9 cellular contexts compared by ENCODE assay signal in genomic region chr18:63421514-63421913, GRCh38. TPM values are rescaled to one million over a fixed set of nuclear protein-coding genes. Genes with fewer than 3 reads are reported as not detected.
DNase-seq lines count a peak whose midpoint lies in the region; ATAC-seq and TF ChIP-seq lines count a peak whose summit lies in the region.
"Had no signal": no experiment of that assay in that cellular context is flagged by ENCODE, and none has a peak within 500 bp of the region (broad histone marks: within the 10 kb centered on the region; RNA-seq: fewer than 3 reads in every experiment).

No MANE protein-coding gene starts in this region.

- no peak for ATAC-seq in GM19452 (IDR thresholded peaks at IDR 0.05; ENCODE audit: unreplicated experiment)
- no peak for ATAC-seq in GM19023 (IDR thresholded peaks at IDR 0.05; ENCODE audit: unreplicated experiment)

- no peaks in the 10 kb centered on the region for H3K36me3 ChIP-seq in SJCRH30
- no peaks in the 10 kb centered on the region for H3K36me3 ChIP-seq in fibroblast of lung (ENCODE audit: control insufficient read depth, insufficient read depth, low read length)

- TF ChIP-seq CTCF in GM12865 (IDR thresholded peaks at IDR 0.05; ENCODE audit: insufficient read depth, low read depth, low read length, missing control alignments) (no peak), fibroblast of lung (conservative IDR thresholded peaks at IDR 0.05 in 1 of 2, IDR thresholded peaks at IDR 0.05 in 1 of 2; ENCODE audit: low read depth in 1 of 2, low read length in 2 of 2) (no peak), retinal pigment epithelial cell (conservative IDR thresholded peaks at IDR 0.05; ENCODE audit: low read depth, low read length) (no peak)

- H3K4me2 ChIP-seq in fibroblast of lung (ENCODE audit: extremely low read depth, insufficient read depth, low read length) = peak overlapping the region; percentile 93

- H2AFZ ChIP-seq in fibroblast of lung (ENCODE audit: low read length) = no peak overlapping the region

- DNase-seq in GM12865 (ENCODE audit: low read depth) = peak; percentile 14
- no peak for DNase-seq in SJCRH30
- peak in 1 of 2 donors; percentile 24 for DNase-seq in fibroblast of lung (ENCODE audit: low read depth in 2 of 2)
- DNase-seq in retinal pigment epithelial cell (ENCODE audit: low read depth) = no peak
- DNase-seq in amygdala (lab: John Stamatoyannopoulos, UW) = no peak
- DNase-seq in activated gamma-delta T cell treated with Interleukin-2 at 50 U/mL for 16 hours = no peak
- DNase-seq: NCI-H2029 had no signal

- H3K4me3 ChIP-seq in GM12865 (ENCODE audit: low read depth, low read length) (peak overlapping the region; percentile 92), SJCRH30 (peak overlapping the region; percentile 89), fibroblast of lung (replicated peaks in 1 of 4; ENCODE audit: control extremely low read depth in 1 of 4, insufficient read depth in 1 of 4, low read depth in 3 of 4, low read length in 4 of 4) (peak overlapping the region; percentile 65 to 100 (median 92)), retinal pigment epithelial cell (ENCODE audit: low read length) (peak overlapping the region; percentile 91)

- peaks cover 54% of the 10 kb centered on the region for H3K79me2 ChIP-seq in fibroblast of lung (ENCODE audit: control insufficient read depth, insufficient read depth, low read length)

- peak overlapping the region; percentile 73 for H3K9ac ChIP-seq in fibroblast of lung (ENCODE audit: insufficient read depth, low read length)

- peaks cover 3% of the 10 kb centered on the region for H4K20me1 ChIP-seq in fibroblast of lung (ENCODE audit: control insufficient read depth, extremely low read depth, insufficient read depth, low read length)

- no peaks in the 10 kb centered on the region for H3K27me3 ChIP-seq in SJCRH30
- H3K27me3 ChIP-seq in fibroblast of lung (ENCODE audit: control insufficient read depth, insufficient read depth, low read length) = no peaks in the 10 kb centered on the region

- no peaks in the 10 kb centered on the region for H3K9me3 ChIP-seq in SJCRH30 (replicated peaks)
- no peaks in the 10 kb centered on the region for H3K9me3 ChIP-seq in fibroblast of lung (ENCODE audit: control insufficient read depth, insufficient read depth, low read depth, low read length)

- H3K4me1 ChIP-seq in SJCRH30 (no peaks in the 10 kb centered on the region; the same call in 1 of the 2 replicates), fibroblast of lung (ENCODE audit: control insufficient read depth, extremely low read depth, insufficient read depth, low read length) (no peaks in the 10 kb centered on the region)

- peak overlapping the region; percentile 87 for H3K27ac ChIP-seq in SJCRH30
- peak overlapping the region; percentile 88 for H3K27ac ChIP-seq in fibroblast of lung (ENCODE audit: insufficient read depth, low read length)

RNA-seq across cellular contexts. Expression of gene VPS4B, which starts 0.8 kb away (rescaled TPM):
- total RNA-seq in SJCRH30 (2014; rRNA removed; shearing (Covaris generic)) = 21.2 and 21.9 TPM in 2 replicates
- total RNA-seq in fibroblast of lung = 48.0 and 52.0 TPM in 2 replicates
- polyA plus RNA-seq in fibroblast of lung = 31.9 and 38.0 TPM in 2 replicates
- 30.4 and 32.1 TPM in 2 replicates for polyA plus RNA-seq in fibroblast of lung (2012)
- 5.5 and 16.9 TPM in 2 replicates for polyA minus RNA-seq in fibroblast of lung (ENCODE audit: low replicate concordance)

RNA-seq across cellular contexts. Expression of gene KDSR, which starts 54.5 kb away (rescaled TPM):
- 13.8 and 15.3 TPM in 2 replicates for total RNA-seq in SJCRH30 (2014; rRNA removed; shearing (Covaris generic))
- total RNA-seq in fibroblast of lung = 42.6 and 43.3 TPM in 2 replicates
- polyA plus RNA-seq in fibroblast of lung = 54.1 and 61.8 TPM in 2 replicates
- 44.2 and 54.7 TPM in 2 replicates for polyA plus RNA-seq in fibroblast of lung (2012)
- polyA minus RNA-seq in fibroblast of lung (ENCODE audit: low replicate concordance) = 42.8 and 193 TPM in 2 replicates

RNA-seq across cellular contexts. Expression of gene SERPINB5, which starts 55.2 kb away (rescaled TPM):
- not detected in 2 replicates for total RNA-seq in SJCRH30 (2014; rRNA removed; shearing (Covaris generic))
- total RNA-seq in fibroblast of lung = not detected in 2 replicates
- 0.02 and 0.05 TPM in 2 replicates for polyA plus RNA-seq in fibroblast of lung
- not detected in 2 replicates for polyA plus RNA-seq in fibroblast of lung (2012)
- polyA minus RNA-seq in fibroblast of lung (ENCODE audit: low replicate concordance) = 0.26 TPM in 1 of 2 replicates, not detected in the other
